In the genomic region with DNA sequence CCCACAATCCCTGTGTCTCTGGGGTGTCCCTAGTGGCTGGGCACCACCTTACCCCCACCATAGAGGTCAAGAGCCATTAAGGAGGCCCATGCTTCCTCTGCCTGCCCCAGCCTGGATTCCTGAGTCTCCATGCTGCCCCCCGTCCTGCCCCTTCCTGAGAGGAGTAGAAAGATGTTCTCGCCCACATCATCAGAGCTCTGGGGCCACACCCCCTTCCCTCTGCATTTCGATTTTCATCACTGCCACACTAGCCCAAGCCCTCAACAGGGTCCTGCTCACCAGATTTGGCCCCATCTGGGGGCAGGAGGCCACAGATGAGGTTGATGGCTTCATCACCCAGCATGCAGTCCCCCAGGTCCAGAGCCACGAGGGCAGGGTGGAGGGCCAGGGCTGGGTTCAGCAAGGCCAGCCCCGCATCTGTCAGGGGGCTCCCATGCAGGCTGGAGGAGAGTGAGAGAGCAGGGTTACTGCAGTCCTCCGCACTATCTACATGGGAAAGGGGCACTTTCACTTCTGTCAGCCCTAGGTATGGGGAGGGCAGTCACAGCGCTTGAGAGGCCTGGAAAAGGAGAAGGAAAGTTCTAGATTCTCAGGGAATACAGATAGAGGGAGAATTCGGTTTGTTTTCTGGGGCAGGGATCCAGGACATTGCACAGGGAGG, we compare ENCODE assay signal across 1 cellular context.
TF ChIP-seq lines count a peak whose summit lies in the region.

No MANE protein-coding gene starts in this region.

TF ChIP-seq in HEK293, 187 proteins besides CTCF, POLR2A, EP300 and RAD21 (continued from another document):
- TF ChIP-seq, protein P1, sequence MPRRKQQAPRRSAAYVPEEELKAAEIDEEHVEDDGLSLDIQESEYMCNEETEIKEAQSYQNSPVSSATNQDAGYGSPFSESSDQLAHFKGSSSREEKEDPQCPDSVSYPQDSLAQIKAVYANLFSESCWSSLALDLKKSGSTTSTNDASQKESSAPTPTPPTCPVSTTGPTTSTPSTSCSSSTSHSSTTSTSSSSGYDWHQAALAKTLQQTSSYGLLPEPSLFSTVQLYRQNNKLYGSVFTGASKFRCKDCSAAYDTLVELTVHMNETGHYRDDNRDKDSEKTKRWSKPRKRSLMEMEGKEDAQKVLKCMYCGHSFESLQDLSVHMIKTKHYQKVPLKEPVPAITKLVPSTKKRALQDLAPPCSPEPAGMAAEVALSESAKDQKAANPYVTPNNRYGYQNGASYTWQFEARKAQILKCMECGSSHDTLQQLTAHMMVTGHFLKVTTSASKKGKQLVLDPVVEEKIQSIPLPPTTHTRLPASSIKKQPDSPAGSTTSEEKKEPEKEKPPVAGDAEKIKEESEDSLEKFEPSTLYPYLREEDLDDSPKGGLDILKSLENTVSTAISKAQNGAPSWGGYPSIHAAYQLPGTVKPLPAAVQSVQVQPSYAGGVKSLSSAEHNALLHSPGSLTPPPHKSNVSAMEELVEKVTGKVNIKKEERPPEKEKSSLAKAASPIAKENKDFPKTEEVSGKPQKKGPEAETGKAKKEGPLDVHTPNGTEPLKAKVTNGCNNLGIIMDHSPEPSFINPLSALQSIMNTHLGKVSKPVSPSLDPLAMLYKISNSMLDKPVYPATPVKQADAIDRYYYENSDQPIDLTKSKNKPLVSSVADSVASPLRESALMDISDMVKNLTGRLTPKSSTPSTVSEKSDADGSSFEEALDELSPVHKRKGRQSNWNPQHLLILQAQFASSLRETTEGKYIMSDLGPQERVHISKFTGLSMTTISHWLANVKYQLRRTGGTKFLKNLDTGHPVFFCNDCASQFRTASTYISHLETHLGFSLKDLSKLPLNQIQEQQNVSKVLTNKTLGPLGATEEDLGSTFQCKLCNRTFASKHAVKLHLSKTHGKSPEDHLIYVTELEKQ (tag by site-specific recombination; IDR thresholded peaks at IDR 0.05; ENCODE audit: borderline replicate concordance), result no peak
TF ChIP-seq in HEK293: peak in this region for 3.
